In the genomic region with DNA sequence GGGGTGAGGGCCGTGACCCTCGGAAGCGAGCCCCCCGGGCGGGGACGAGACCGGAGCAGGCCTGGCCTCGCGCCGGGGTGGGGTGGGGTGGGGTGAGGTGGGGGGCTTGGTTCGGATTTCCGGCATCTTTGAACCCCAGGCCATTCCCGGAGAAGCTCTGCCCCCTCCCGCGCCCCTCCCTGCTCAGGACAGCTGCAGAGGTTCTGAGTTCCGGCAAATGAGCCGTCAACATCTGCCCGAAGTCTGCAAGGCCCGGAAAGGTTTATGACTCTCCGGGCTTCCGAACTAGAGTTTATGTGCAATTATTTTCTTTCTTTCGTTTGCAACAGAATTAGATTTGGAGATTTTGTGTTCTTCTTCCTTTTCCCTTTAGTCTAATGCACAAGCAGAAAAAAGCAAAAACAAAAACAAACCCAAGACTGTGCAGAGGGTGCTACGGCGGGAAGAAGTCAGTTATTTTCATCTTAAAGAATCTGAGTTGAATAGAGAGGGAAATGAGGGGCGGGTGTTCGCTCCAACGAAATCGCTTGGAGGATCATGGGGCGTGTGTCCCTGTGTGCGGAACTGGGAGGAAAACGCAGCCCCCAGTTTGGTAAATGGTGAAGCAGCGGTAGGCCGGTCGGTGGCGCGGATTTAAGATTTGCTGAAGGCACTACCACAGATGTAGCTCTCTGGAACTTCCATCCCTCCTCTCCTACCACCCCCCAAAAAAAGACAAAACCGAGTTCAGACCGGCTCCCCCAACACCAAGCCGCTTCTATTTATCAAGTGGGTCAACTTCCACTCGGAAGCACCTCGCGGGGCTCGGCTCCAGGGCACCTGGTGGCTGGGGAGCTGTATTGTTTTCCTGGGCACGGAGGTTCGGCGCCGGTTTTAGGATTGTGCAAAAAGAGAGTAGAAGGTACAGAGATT, we compare ENCODE assay signal across 12 cellular contexts. TPM values are rescaled to one million over a fixed set of nuclear protein-coding genes. Genes with fewer than 3 reads are reported as not detected.
DNase-seq lines count a peak whose midpoint lies in the region; ATAC-seq and TF ChIP-seq lines count a peak whose summit lies in the region.
"Had no signal": no experiment of that assay in that cellular context is flagged by ENCODE, and none has a peak within 500 bp of the region (broad histone marks: within the 10 kb centered on the region; RNA-seq: fewer than 3 reads in every experiment).

No MANE protein-coding gene starts in this region.

- no peaks in the 10 kb centered on the region for H3K79me1 ChIP-seq in IMR-90 (ENCODE audit: low read depth in 1 of 2, low read length in 2 of 2)

- no peak overlapping the region for H2BK15ac ChIP-seq in IMR-90 (ENCODE audit: low read depth, low read length)

- no peak overlapping the region for H3K56ac ChIP-seq in IMR-90 (ENCODE audit: extremely low read depth, insufficient read depth, low read length)

- no peaks in the 10 kb centered on the region for H3K36me3 Mint-ChIP-seq in progenitor cell of endocrine pancreas (ENCODE audit: insufficient read depth)

- peaks cover 22% of the 10 kb centered on the region; the same call in 1 of the 2 replicates for H4K20me1 ChIP-seq in SK-N-SH (ENCODE audit: insufficient read depth)
- H4K20me1 ChIP-seq in IMR-90 (ENCODE audit: insufficient read depth, low read length): peaks cover 11% of the 10 kb centered on the region; the same call in 1 of the 2 replicates

- H3K4me2 ChIP-seq in SK-N-SH (no peak overlapping the region), IMR-90 (ENCODE audit: low read depth, low read length) (no peak overlapping the region)

- TF ChIP-seq CTCF in SK-N-SH (IDR thresholded peaks at IDR 0.05): no peak
- no peak for TF ChIP-seq CTCF in IMR-90 (conservative IDR thresholded peaks at IDR 0.05; ENCODE audit: low read depth, low read length)
- TF ChIP-seq CTCF in dorsolateral prefrontal cortex (IDR thresholded peaks at IDR 0.05 in 54 of 56, conservative IDR thresholded peaks at IDR 0.05 in 2 of 56; ENCODE audit: low read depth in 1 of 56, partially characterized antibody in 56 of 56): no peak
- TF ChIP-seq CTCF in progenitor cell of endocrine pancreas (IDR thresholded peaks at IDR 0.05; ENCODE audit: unreplicated experiment): peak; percentile 11

- dilution Hi-C loops in IMR-90 (cut with HindIII; ENCODE audit: low sequenced_read_pairs, unreplicated experiment): no loop called here

- no peaks in the 10 kb centered on the region for H3K9me3 Mint-ChIP-seq in progenitor cell of endocrine pancreas (ENCODE audit: low read depth)

- TF ChIP-seq RAD21 in SK-N-SH (IDR thresholded peaks at IDR 0.05; ENCODE audit: low read length) (no peak), IMR-90 (IDR thresholded peaks at IDR 0.05; ENCODE audit: low read length) (no peak)

- H3K27ac Mint-ChIP-seq in progenitor cell of endocrine pancreas: no peak overlapping the region

- H3K4me1 Mint-ChIP-seq in progenitor cell of endocrine pancreas (ENCODE audit: low read depth): peaks cover 5% of the 10 kb centered on the region

- BruUV-seq in IMR-90 (replicated peaks; lab: Mats Ljungman, UMichigan): no TSS peak

- H3K27me3 Mint-ChIP-seq in progenitor cell of endocrine pancreas: peaks cover 81% of the 10 kb centered on the region

- H3K18ac ChIP-seq in IMR-90 (ENCODE audit: low read depth, low read length): no peak overlapping the region

- H3K23ac ChIP-seq in IMR-90 (ENCODE audit: low read depth, low read length): peak overlapping the region; percentile 24; the same call in 1 of the 2 replicates

- no peak for ATAC-seq in SK-N-SH treated with all-trans-retinoic acid at 6 μM for 48 hours
- no peak for ATAC-seq in IMR-90 (ENCODE audit: low read depth)

- H3K79me2 ChIP-seq in SK-N-SH (ENCODE audit: insufficient read depth): no peaks in the 10 kb centered on the region

- no peaks in the 10 kb centered on the region for H3K9me1 ChIP-seq in IMR-90 (ENCODE audit: insufficient read depth, low read length)

- H3K27ac ChIP-seq in SK-N-SH (ENCODE audit: low read depth in 2 of 2, low read length in 1 of 2) (no peak overlapping the region), IMR-90 (ENCODE audit: insufficient read depth, low read length) (no peak overlapping the region), dorsolateral prefrontal cortex (peak overlapping the region in 55 of 59 donors; percentile 29 to 91 (median 76)), substantia nigra (ENCODE audit: low read depth, low read length, poor library complexity, severe bottlenecking) (no peak overlapping the region)

- H3K4ac ChIP-seq in IMR-90 (ENCODE audit: low read depth, low read length): no peak overlapping the region

- POLR2A ChIA-PET in SK-N-SH (lab: Yijun Ruan, JAX): no interaction called here
- POLR2A ChIA-PET in IMR-90 (lab: Charles Lee; ENCODE audit: unreplicated experiment): no interaction called here

- no peak overlapping the region for H4K5ac ChIP-seq in IMR-90 (ENCODE audit: low read depth, low read length)

- H4K91ac ChIP-seq in IMR-90 (ENCODE audit: insufficient read depth, low read depth, low read length): no peak overlapping the region

- no peak overlapping the region for H4K8ac ChIP-seq in IMR-90 (ENCODE audit: low read depth in 2 of 2, low read length in 2 of 2)

- no peaks in the 10 kb centered on the region for H3K9me3 ChIP-seq in SK-N-SH
- H3K9me3 ChIP-seq in IMR-90 (ENCODE audit: control insufficient read depth, insufficient read depth, low read length): peaks cover 14% of the 10 kb centered on the region

- no peak overlapping the region for H2BK20ac ChIP-seq in IMR-90 (ENCODE audit: low read depth, low read length)

- CTCF ChIA-PET in SK-N-SH (lab: Yijun Ruan, JAX): interaction anchor here (0.9 to 12.0 kb wide), 3 partner anchors 10 to 38 kb away, joined by 3 to 89 read pairs (median 3); no protein-coding TSS in a partner anchor
- CTCF ChIA-PET in IMR-90 (lab: Yijun Ruan, JAX): no interaction called here

- TF ChIP-seq POLR2A in IMR-90 (IDR thresholded peaks at IDR 0.05; ENCODE audit: low read depth, low read length): no peak

- H3K4me3 ChIP-seq in SK-N-SH (ENCODE audit: low read depth in 2 of 2, low read length in 1 of 2) (no peak overlapping the region), IMR-90 (ENCODE audit: insufficient read depth, low read depth, low read length) (no peak overlapping the region), dorsolateral prefrontal cortex (peak overlapping the region in 58 of 59 donors; percentile 31 to 73 (median 60))

- H3K9ac ChIP-seq in SK-N-SH: no peak overlapping the region
- H3K9ac ChIP-seq in IMR-90 (ENCODE audit: low read depth, low read length): no peak overlapping the region

- H3F3A ChIP-seq in SK-N-SH (replicated peaks; ENCODE audit: insufficient read depth): peaks cover 3% of the 10 kb centered on the region

- intact Hi-C loops in IMR-90 (cut with micrococcal nuclease): no loop called here
- intact Hi-C loops in dorsolateral prefrontal cortex (cut with DNase I): no loop called here

- no peak overlapping the region for H3K14ac ChIP-seq in IMR-90 (replicated peaks; ENCODE audit: low read depth, low read length)

- H3K27me3 ChIP-seq in SK-N-SH (ENCODE audit: insufficient read depth) (peaks cover 98% of the 10 kb centered on the region), IMR-90 (ENCODE audit: control insufficient read depth, insufficient read depth, low read length) (peaks cover 98% of the 10 kb centered on the region), dorsolateral prefrontal cortex (peaks cover 0 to 100% (median 72%) of the 10 kb centered on the region in 45 donors)

- no peak overlapping the region for H3K4me3 Mint-ChIP-seq in progenitor cell of endocrine pancreas (ENCODE audit: low read depth)

- no peak overlapping the region for H2AK5ac ChIP-seq in IMR-90 (ENCODE audit: low read depth, low read length)

- in situ Hi-C loops in IMR-90 (cut with MboI; ENCODE audit: low sequenced_read_pairs): no loop called here

- WGBS in SK-N-SH (ENCODE audit: low lambda C conversion rate): 26% methylated on average over 34 of the region's 47 CpGs
- 17% methylated on average over 7 of the region's 47 CpGs; no CpG with 5 or more reads in 1 of the 2 experiments for whole genome bisulfite sequencing in IMR-90 (ENCODE audit: extremely low coverage in 2 of 2, insufficient read length in 1 of 2), 2 experiments

- no peak overlapping the region for H2AFZ ChIP-seq in SK-N-SH (ENCODE audit: low read depth)
- H2AFZ ChIP-seq in IMR-90 (replicated peaks; ENCODE audit: low read length, poor library complexity): no peak overlapping the region

- H3K4me1 ChIP-seq in SK-N-SH (ENCODE audit: control insufficient read depth in 1 of 2, insufficient read depth in 2 of 2, low read depth in 1 of 2, low read length in 1 of 2) (no peaks in the 10 kb centered on the region; a peak in 1 of 4 replicates), IMR-90 (ENCODE audit: control insufficient read depth, insufficient read depth, low read length) (no peaks in the 10 kb centered on the region; the same call in 1 of the 2 replicates)

- H2AK9ac ChIP-seq in IMR-90 (replicated peaks; ENCODE audit: low read depth, low read length, poor library complexity): no peak overlapping the region

- H2BK5ac ChIP-seq in IMR-90 (ENCODE audit: low read depth, low read length, poor library complexity, severe bottlenecking): no peak overlapping the region

- no peak for TF ChIP-seq EP300 in SK-N-SH (IDR thresholded peaks at IDR 0.05; ENCODE audit: borderline replicate concordance in 1 of 2, low read depth in 1 of 2, low read length in 1 of 2)

- H3K36me3 ChIP-seq in SK-N-SH (replicated peaks in 1 of 2; ENCODE audit: control insufficient read depth in 1 of 2, insufficient read depth in 2 of 2, low read length in 1 of 2): no peaks in the 10 kb centered on the region
- H3K36me3 ChIP-seq in IMR-90 (ENCODE audit: control insufficient read depth, insufficient read depth, low read length): no peaks in the 10 kb centered on the region

- H3K9me2 ChIP-seq in SK-N-SH: no peaks in the 10 kb centered on the region

- DNase-seq in SK-N-SH (no peak), IMR-90 (no peak), dorsolateral prefrontal cortex (peak in 1 of 10 donors; percentile 28), progenitor cell of endocrine pancreas (ENCODE audit: low spot score, unreplicated experiment) (no peak), NCI-H2081 treated with DMSO at 0.1 percent for 48 hours (lab: John Stamatoyannopoulos, UW) (no peak), substantia nigra (lab: John Stamatoyannopoulos, UW) (no peak), NCI-H1048 (lab: John Stamatoyannopoulos, UW) (no peak)
- DNase-seq: DND-41; kidney; NCI-H1436; stimulated activated CD4-positive, alpha-beta T cell treated with anti-CD3 and anti-CD28 coated beads, Interleukin-15, amount 100 ng/mL, for 24 hours had no signal

- H2BK120ac ChIP-seq in IMR-90 (ENCODE audit: low read depth, low read length): no peak overlapping the region

RNA-seq across cellular contexts. Expression of a gene that starts 4.8 kb away (rescaled TPM):
- polyA plus RNA-seq in SK-N-SH (2012; rRNA removed) (not detected in 2 replicates), IMR-90 (2012; rRNA removed) (not detected in 2 replicates)
- 0.03 TPM in 1 of 2 replicates, not detected in the other for polyA plus RNA-seq in SK-N-SH (2012; cell fraction: cytosol; rRNA removed)
- polyA plus RNA-seq in SK-N-SH (2012; cell fraction: nucleus; rRNA removed): not detected in 2 replicates
- total RNA-seq in IMR-90 (2012; rRNA removed) (not detected in 2 replicates), dorsolateral prefrontal cortex (100 to 1,000 TPM in 8 of 120 experiments, 10 to 100 TPM in 112; 23.2 to 211 (median 64.6) TPM), progenitor cell of endocrine pancreas (0.24 TPM in 1 of 2 replicates, not detected in the other)
- polyA plus RNA-seq in IMR-90 (2012; cell fraction: cytosol; rRNA removed): not detected in 2 replicates
- not detected in 2 replicates for polyA plus RNA-seq in IMR-90 (2012; cell fraction: nucleus; rRNA removed; ENCODE audit: low replicate concordance)
- total RNA-seq: kidney had no signal

Comparison
In these comparisons a context has a peak if more than half of its experiments do, and no peak if none do; other contexts are left out.
1. H3K27ac ChIP-seq: peak in dorsolateral prefrontal cortex (55 of 59); none in SK-N-SH (0 of 2), IMR-90 (single experiment) and substantia nigra (single experiment).
2. H3K4me3 ChIP-seq: peak in dorsolateral prefrontal cortex (58 of 59); none in SK-N-SH (0 of 2) and IMR-90 (single experiment).
3. RNA of a gene that starts 4.8 kb away (total RNA-seq): 23.2 to 211 TPM in dorsolateral prefrontal cortex; 0.24 TPM in progenitor cell of endocrine pancreas and not detected in IMR-90; every median in the first group is over 10 times any median in the second.